15 cellular contexts compared by ENCODE assay signal in genomic region chr7:99047526-99048077, GRCh38.
"Had no signal": no experiment of that assay in that cellular context is flagged by ENCODE, and none has a peak within 500 bp of the region (broad histone marks: within the 10 kb centered on the region; RNA-seq: fewer than 3 reads in every experiment).

No MANE protein-coding gene starts in this region.

- H3K27ac ChIP-seq: sigmoid colon, thyroid gland, WERI-Rb-1 had no signal

- H3K4me3 ChIP-seq: sigmoid colon, thyroid gland had no signal

- H3K4me3 Mint-ChIP-seq: naive thymus-derived CD4-positive, alpha-beta T cell; neural crest cell had no signal

- H3K4me1 ChIP-seq: sigmoid colon, thyroid gland had no signal

- DNase-seq: activated CD4-positive, alpha-beta T cell treated with anti-CD3 and anti-CD28 coated beads for 1 hour; amygdala; cerebellar nuclear complex; cortex of kidney; left colon; naive thymus-derived CD4-positive, alpha-beta T cell; retina; sigmoid colon; stimulated activated CD4-positive, alpha-beta T cell treated with anti-CD3 and anti-CD28 coated beads, Interleukin-2, amount 100 ng/mL, for 48 hours; stimulated activated CD8-positive, alpha-beta memory T cell treated with anti-CD3 and anti-CD28 coated beads, Interleukin-4, amount 100 ng/mL, for 48 hours; stimulated activated naive CD4-positive, alpha-beta T cell treated with Interleukin-2 at 50 U/mL for 16 hours; T-helper 1 cell; thyroid gland; WERI-Rb-1 had no signal

- H3K27me3 Mint-ChIP-seq: naive thymus-derived CD4-positive, alpha-beta T cell had no signal

- H3K27me3 ChIP-seq: sigmoid colon, thyroid gland had no signal

- H3K9me3 Mint-ChIP-seq: naive thymus-derived CD4-positive, alpha-beta T cell; neural crest cell had no signal

- H3K9me3 ChIP-seq: sigmoid colon, thyroid gland had no signal

- ATAC-seq: left colon; naive thymus-derived CD4-positive, alpha-beta T cell had no signal
